Comparison of ENCODE assay signal across 15 cellular contexts in genomic region chr15:93173369-93173768, GRCh38.
A peak's percentile ranks its signal among the peaks of the same experiment; 100 is the strongest.
DNase-seq lines count a peak whose midpoint lies in the region; FAIRE-seq and TF ChIP-seq lines count a peak whose summit lies in the region.
"Had no signal": no experiment of that assay in that cellular context is flagged by ENCODE, and none has a peak within 500 bp of the region (broad histone marks: within the 10 kb centered on the region; RNA-seq: fewer than 3 reads in every experiment).

No MANE protein-coding gene starts in this region.

- no peak for FAIRE-seq in GM19239 (lab: Jason Lieb, UNC)
- FAIRE-seq: GM12891 had no signal

- H3K4me1 ChIP-seq in SJCRH30 = peaks cover 43% of the 10 kb centered on the region
- H3K4me1 ChIP-seq: transverse colon had no signal

- H3K27ac Mint-ChIP-seq in HFFc6 = no peak overlapping the region

- TF ChIP-seq CTCF in HFFc6 (IDR thresholded peaks at IDR 0.05) = no peak

- peak overlapping the region; percentile 19 for H3K27ac ChIP-seq in SJCRH30
- H3K27ac ChIP-seq: heart right ventricle, transverse colon had no signal

- no peaks in the 10 kb centered on the region for H3K36me3 Mint-ChIP-seq in HFFc6 (ENCODE audit: low read depth)

- H3K4me1 Mint-ChIP-seq in HFFc6 (ENCODE audit: low read depth) = no peaks in the 10 kb centered on the region

- DNase-seq in AG08395 (ENCODE audit: low spot score) = peak; percentile 76
- peak; percentile 33 for DNase-seq in HFFc6
- DNase-seq in SJCRH30 = peak; percentile 72 to 83
- peak; percentile 61 for DNase-seq in iris pigment epithelial cell (ENCODE audit: low read depth)
- DNase-seq in T1000 (lab: John Stamatoyannopoulos, UW) = no peak
- DNase-seq in GF-D8 (lab: John Stamatoyannopoulos, UW) = no peak
- DNase-seq in HT-29 (ENCODE audit: low spot score) = no peak
- DNase-seq in GM19239 (ENCODE audit: insufficient read length, low spot score) = no peak
- DNase-seq: ACHN, DMS153, heart right ventricle, NCI-H1930, nucleus accumbens, transverse colon had no signal

- H3K9me3 Mint-ChIP-seq in HFFc6 = peaks cover 61% of the 10 kb centered on the region

- no peaks in the 10 kb centered on the region for H3K36me3 ChIP-seq in SJCRH30
- H3K36me3 ChIP-seq: heart right ventricle, transverse colon had no signal

- H3K4me3 Mint-ChIP-seq in HFFc6 = no peak overlapping the region

- no peak overlapping the region for H3K4me3 ChIP-seq in SJCRH30
- H3K4me3 ChIP-seq: heart right ventricle, transverse colon had no signal

- H3K27me3 Mint-ChIP-seq in HFFc6 (ENCODE audit: insufficient read depth) = peaks cover 9% of the 10 kb centered on the region

- peaks cover 8% of the 10 kb centered on the region for H3K9me3 ChIP-seq in SJCRH30 (replicated peaks)
- H3K9me3 ChIP-seq: transverse colon had no signal

- H3K27me3 ChIP-seq in SJCRH30 = no peaks in the 10 kb centered on the region

Comparison
In these comparisons a context has a peak if more than half of its experiments do, and no peak if none do; other contexts are left out.
1. DNase-seq: peak in AG08395 (single experiment), HFFc6 (single experiment), SJCRH30 (2 of 2) and iris pigment epithelial cell (single experiment); none in T1000 (single experiment), GF-D8 (single experiment), HT-29 (single experiment) and GM19239 (single experiment).